In genomic region chr7:46191776-46192175, GRCh38 we compare ENCODE assay signal across 19 cellular contexts.
A peak's percentile ranks its signal among the peaks of the same experiment; 100 is the strongest.
DNase-seq lines count a peak whose midpoint lies in the region; ATAC-seq and TF ChIP-seq lines count a peak whose summit lies in the region.
"Had no signal": no experiment of that assay in that cellular context is flagged by ENCODE, and none has a peak within 500 bp of the region (broad histone marks: within the 10 kb centered on the region; RNA-seq: fewer than 3 reads in every experiment).

No MANE protein-coding gene starts in this region.

- no peak overlapping the region for H3K4me3 ChIP-seq in SJSA1
- H3K4me3 ChIP-seq in fibroblast of villous mesenchyme (ENCODE audit: low read depth, low read length): no peak overlapping the region
- H3K4me3 ChIP-seq in WERI-Rb-1 (ENCODE audit: low read depth, low read length): no peak overlapping the region
- H3K4me3 ChIP-seq: adrenal gland, psoas muscle, smooth muscle cell had no signal

- H3K27ac ChIP-seq in SJSA1 (peak overlapping the region; percentile 98), WERI-Rb-1 (no peak overlapping the region)
- H3K27ac ChIP-seq: adrenal gland, psoas muscle had no signal

- TF ChIP-seq CTCF in fibroblast of villous mesenchyme (IDR thresholded peaks at IDR 0.05; ENCODE audit: insufficient read depth, low read depth, low read length) (no peak), WERI-Rb-1 (IDR thresholded peaks at IDR 0.05; ENCODE audit: low read depth, low read length) (no peak)

- H3K27me3 ChIP-seq in SJSA1 (replicated peaks) (no peaks in the 10 kb centered on the region), WERI-Rb-1 (ENCODE audit: insufficient read depth, low read depth, severe bottlenecking) (peaks cover 20% of the 10 kb centered on the region)
- H3K27me3 ChIP-seq: adrenal gland had no signal

- H3K9me3 ChIP-seq in SJSA1 (replicated peaks) (no peaks in the 10 kb centered on the region), WERI-Rb-1 (ENCODE audit: severe bottlenecking) (no peaks in the 10 kb centered on the region)
- H3K9me3 ChIP-seq: adrenal gland, psoas muscle had no signal

- peaks cover 46% of the 10 kb centered on the region for H3K4me1 ChIP-seq in SJSA1 (replicated peaks)
- H3K4me1 ChIP-seq: adrenal gland, psoas muscle had no signal

- H3K36me3 ChIP-seq in SJSA1 (no peaks in the 10 kb centered on the region), WERI-Rb-1 (no peaks in the 10 kb centered on the region)
- H3K36me3 ChIP-seq: adrenal gland had no signal

- peak; percentile 57 for DNase-seq in A172 (ENCODE audit: low spot score)
- DNase-seq in HCEC 1CT: peak; percentile 71
- peak; percentile 53 to 94 for DNase-seq in SJSA1 (ENCODE audit: low read depth in 1 of 2, low spot score in 2 of 2)
- peak; percentile 5 for DNase-seq in fibroblast of villous mesenchyme (ENCODE audit: low read depth)
- DNase-seq in WERI-Rb-1: no peak
- DNase-seq in DMS79 (lab: John Stamatoyannopoulos, UW): no peak
- DNase-seq: 8988T; activated B cell treated with CpG ODN at 0.5 μM for 24 hours; adrenal gland; CD4-positive, CD25-positive, alpha-beta regulatory T cell; effector CD8-positive, alpha-beta T cell; hypothalamus; NCI-H1930; NCI-H446; psoas muscle; SHP77 had no signal

- ATAC-seq in GM18873 (IDR thresholded peaks at IDR 0.05; ENCODE audit: low FRiP score, unreplicated experiment) (no peak), HG02884 (IDR thresholded peaks at IDR 0.05; ENCODE audit: unreplicated experiment) (no peak)
- ATAC-seq: psoas muscle had no signal

Comparison
In these comparisons a context has a peak if more than half of its experiments do, and no peak if none do; other contexts are left out.
1. DNase-seq: peak in A172 (single experiment), HCEC 1CT (single experiment), SJSA1 (2 of 2) and fibroblast of villous mesenchyme (single experiment); none in WERI-Rb-1 (single experiment) and DMS79 (single experiment).